ENCODE assay signal across 18 cellular contexts in genomic region chr3:10997196-10997595, GRCh38. TPM values are rescaled to one million over a fixed set of nuclear protein-coding genes. Genes with fewer than 3 reads are reported as not detected.
DNase-seq lines count a peak whose midpoint lies in the region; ATAC-seq and TF ChIP-seq lines count a peak whose summit lies in the region.
"Had no signal": no experiment of that assay in that cellular context is flagged by ENCODE, and none has a peak within 500 bp of the region (broad histone marks: within the 10 kb centered on the region; RNA-seq: fewer than 3 reads in every experiment).

No MANE protein-coding gene starts in this region.

- H3K27ac ChIP-seq in angular gyrus (ENCODE audit: low read depth, low read length), result peak overlapping the region; percentile 93
- H3K27ac ChIP-seq in neural cell (ENCODE audit: low read length), result no peak overlapping the region
- peak overlapping the region; percentile 92 for H3K27ac ChIP-seq in temporal lobe (ENCODE audit: low read depth, low read length)
- no peak overlapping the region for H3K27ac ChIP-seq in thyroid gland
- H3K27ac ChIP-seq: A549 had no signal

- no peak for TF ChIP-seq RAD21 in neural cell (conservative IDR thresholded peaks at IDR 0.05)

- H3K79me2 ChIP-seq in neural cell (replicated peaks; ENCODE audit: insufficient read depth, low read length), result peaks cover 39% of the 10 kb centered on the region

- DNase-seq in cerebellum (ENCODE audit: low spot score) (peak; percentile 26), thyroid gland (no peak), NCI-H2196 treated with DMSO at 0.1 percent for 48 hours (lab: John Stamatoyannopoulos, UW; ENCODE audit: unreplicated experiment) (no peak)
- DNase-seq: Caco-2; CD8-positive, alpha-beta memory T cell; H7 had no signal

- H3K27me3 ChIP-seq in neural cell (ENCODE audit: insufficient read depth, low read depth, low read length) (peaks cover 16% of the 10 kb centered on the region), thyroid gland (peaks cover 17% of the 10 kb centered on the region)

- no peaks in the 10 kb centered on the region for H3K36me3 ChIP-seq in neural cell (ENCODE audit: insufficient read depth, low read length)
- no peaks in the 10 kb centered on the region for H3K36me3 ChIP-seq in thyroid gland

- H3K4me3 ChIP-seq in neural cell (ENCODE audit: low read length) (peak overlapping the region; percentile 43), thyroid gland (replicated peaks in 1 of 3) (no peak overlapping the region)
- H3K4me3 ChIP-seq: A549, GM12878, GM23338 had no signal

- TF ChIP-seq POLR2A in thyroid gland (IDR thresholded peaks at IDR 0.05), result no peak

- H3K9me3 ChIP-seq in neural cell (ENCODE audit: low read length) (no peaks in the 10 kb centered on the region), thyroid gland (no peaks in the 10 kb centered on the region)
- H3K9me3 ChIP-seq: A549, Caco-2 had no signal

- TF ChIP-seq CTCF in neural cell (IDR thresholded peaks at IDR 0.05; ENCODE audit: poor library complexity, severe bottlenecking), result no peak
- TF ChIP-seq CTCF in thyroid gland (IDR thresholded peaks at IDR 0.05), result no peak

- H3K4me2 ChIP-seq in neural cell (ENCODE audit: low read length), result no peak overlapping the region
- H3K4me2 ChIP-seq: A549, GM23338 had no signal

- no peaks in the 10 kb centered on the region for H3F3A ChIP-seq in neural cell (ENCODE audit: insufficient read depth, low read length, poor library complexity, severe bottlenecking)

- intact Hi-C loops in thyroid gland (cut with DNase I), result no loop called here

- H4K20me1 ChIP-seq in neural cell (ENCODE audit: insufficient read depth), result no peaks in the 10 kb centered on the region

- H3K9me2 ChIP-seq in neural cell (ENCODE audit: insufficient read depth, low read length), result no peaks in the 10 kb centered on the region

- peak overlapping the region; percentile 32 for H3K9ac ChIP-seq in neural cell (ENCODE audit: low read length)

- WGBS in thyroid gland, 2 donors, result 82 to 96% methylated on average over 4 to 5 of the region's 5 CpGs

- no peak for ATAC-seq in GM19324 (IDR thresholded peaks at IDR 0.05; ENCODE audit: low FRiP score, unreplicated experiment)
- ATAC-seq: A549, GM12878, GM23338 had no signal

- no peak overlapping the region for H2AFZ ChIP-seq in neural cell (ENCODE audit: low read depth, low read length)
- H2AFZ ChIP-seq: GM23338 had no signal

- H3K4me1 ChIP-seq in thyroid gland, result peaks cover under 1 to 9% of the 10 kb centered on the region in 2 donors
- H3K4me1 ChIP-seq: Caco-2 had no signal

- no peak for TF ChIP-seq EP300 in neural cell (conservative IDR thresholded peaks at IDR 0.05; ENCODE audit: poor library complexity, severe bottlenecking)

TF ChIP-seq in neural cell, 6 proteins besides CTCF, POLR2A, EP300 and RAD21:
- no peak for TF ChIP-seq POLR2AphosphoS5 (IDR thresholded peaks at IDR 0.05)
- no peak for TF ChIP-seq TAF1 (IDR thresholded peaks at IDR 0.05; ENCODE audit: low read depth)
- TF ChIP-seq EZH2 (IDR thresholded peaks at IDR 0.05; ENCODE audit: borderline replicate concordance, insufficient read depth, low read length, poor library complexity, severe bottlenecking), result no peak
- no peak for TF ChIP-seq SMC3 (conservative IDR thresholded peaks at IDR 0.05; ENCODE audit: poor library complexity)
- TF ChIP-seq MXI1 (conservative IDR thresholded peaks at IDR 0.05; ENCODE audit: poor library complexity, severe bottlenecking), result no peak
- TF ChIP-seq, protein P1, sequence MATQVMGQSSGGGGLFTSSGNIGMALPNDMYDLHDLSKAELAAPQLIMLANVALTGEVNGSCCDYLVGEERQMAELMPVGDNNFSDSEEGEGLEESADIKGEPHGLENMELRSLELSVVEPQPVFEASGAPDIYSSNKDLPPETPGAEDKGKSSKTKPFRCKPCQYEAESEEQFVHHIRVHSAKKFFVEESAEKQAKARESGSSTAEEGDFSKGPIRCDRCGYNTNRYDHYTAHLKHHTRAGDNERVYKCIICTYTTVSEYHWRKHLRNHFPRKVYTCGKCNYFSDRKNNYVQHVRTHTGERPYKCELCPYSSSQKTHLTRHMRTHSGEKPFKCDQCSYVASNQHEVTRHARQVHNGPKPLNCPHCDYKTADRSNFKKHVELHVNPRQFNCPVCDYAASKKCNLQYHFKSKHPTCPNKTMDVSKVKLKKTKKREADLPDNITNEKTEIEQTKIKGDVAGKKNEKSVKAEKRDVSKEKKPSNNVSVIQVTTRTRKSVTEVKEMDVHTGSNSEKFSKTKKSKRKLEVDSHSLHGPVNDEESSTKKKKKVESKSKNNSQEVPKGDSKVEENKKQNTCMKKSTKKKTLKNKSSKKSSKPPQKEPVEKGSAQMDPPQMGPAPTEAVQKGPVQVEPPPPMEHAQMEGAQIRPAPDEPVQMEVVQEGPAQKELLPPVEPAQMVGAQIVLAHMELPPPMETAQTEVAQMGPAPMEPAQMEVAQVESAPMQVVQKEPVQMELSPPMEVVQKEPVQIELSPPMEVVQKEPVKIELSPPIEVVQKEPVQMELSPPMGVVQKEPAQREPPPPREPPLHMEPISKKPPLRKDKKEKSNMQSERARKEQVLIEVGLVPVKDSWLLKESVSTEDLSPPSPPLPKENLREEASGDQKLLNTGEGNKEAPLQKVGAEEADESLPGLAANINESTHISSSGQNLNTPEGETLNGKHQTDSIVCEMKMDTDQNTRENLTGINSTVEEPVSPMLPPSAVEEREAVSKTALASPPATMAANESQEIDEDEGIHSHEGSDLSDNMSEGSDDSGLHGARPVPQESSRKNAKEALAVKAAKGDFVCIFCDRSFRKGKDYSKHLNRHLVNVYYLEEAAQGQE (IDR thresholded peaks at IDR 0.05; ENCODE audit: borderline replicate concordance), result no peak
TF ChIP-seq in neural cell: peak in this region for 0.

RNA-seq across cellular contexts. Expression of gene SLC6A1, which starts 4.6 kb away (rescaled TPM):
- 167 TPM for total RNA-seq in cerebellum
- polyA plus RNA-seq in neural cell, result 43.2 and 52.0 TPM in 2 replicates
- 61.6 and 66.3 TPM in 2 replicates for polyA minus RNA-seq in neural cell
- 54.6 TPM for total RNA-seq in temporal lobe
- 1 to 10 TPM in 1 of 4 donors, under 1 TPM in 1, not detected in 2; 0.27 to 1.3 TPM for total RNA-seq in thyroid gland
- total RNA-seq: Caco-2; CD8-positive, alpha-beta memory T cell; GM12878; HT-29 had no signal
- polyA plus RNA-seq: A549; AG04450; BJ; CD14-positive monocyte; CD8-positive, alpha-beta memory T cell; GM12878; IgD-negative memory B cell had no signal

Comparison
In these comparisons a context has a peak if more than half of its experiments do, and no peak if none do; other contexts are left out.
1. H3K27ac ChIP-seq: peak in angular gyrus (single experiment) and temporal lobe (single experiment); none in neural cell (single experiment) and thyroid gland (0 of 3).
2. RNA of gene SLC6A1, which starts 4.6 kb away (total RNA-seq): 167 TPM in cerebellum (single experiment) and 54.6 TPM in temporal lobe (single experiment); 0.27 to 1.3 TPM in thyroid gland; every median in the first group is over 10 times any median in the second.